8 cellular contexts compared by ENCODE assay signal in genomic region chr11:34250732-34251639, GRCh38.
DNase-seq lines count a peak whose midpoint lies in the region; ATAC-seq, FAIRE-seq and TF ChIP-seq lines count a peak whose summit lies in the region.

No MANE protein-coding gene starts in this region.

- no peaks in the 10 kb centered on the region for H3K27me3 ChIP-seq in brain microvascular endothelial cell (replicated peaks)

- peak overlapping the region; percentile 29 for H3K27ac ChIP-seq in brain microvascular endothelial cell

- WGBS in lower leg skin, 2 donors = 20 to 21% methylated on average over 10 to 11 of the region's 11 CpGs

- in situ Hi-C loops in brain microvascular endothelial cell (cut with HindIII; ENCODE audit: low pct_ligation_motif_present, low sequenced_read_pairs) = no loop called here

- DNase-seq in CD1c-positive myeloid dendritic cell (ENCODE audit: extremely low spot score) = peak; percentile 94
- DNase-seq in HTR-8/SVneo (ENCODE audit: insufficient read length, low spot score) = peak; percentile 87
- DNase-seq in UCSD-AML1 (lab: John Stamatoyannopoulos, UW; ENCODE audit: unreplicated experiment) = peak; percentile 39
- peak; percentile 29 for DNase-seq in brain microvascular endothelial cell
- DNase-seq in lower leg skin (ENCODE audit: low spot score in 2 of 2) = peak; percentile 68 to 89
- peak; percentile 63 for DNase-seq in stimulated activated CD8-positive, alpha-beta memory T cell treated with anti-CD3 and anti-CD28 coated beads, Interleukin-12 subunit alpha, Interleukin-12 subunit beta, amount 100 ng/mL, for 1 hour (ENCODE audit: low read depth)
- no peak for DNase-seq in NCI-H446 (lab: John Stamatoyannopoulos, UW)

- peak; percentile 61 for ATAC-seq in GM21423 (IDR thresholded peaks at IDR 0.05; ENCODE audit: unreplicated experiment)

- no peak for TF ChIP-seq POLR2A in lower leg skin (IDR thresholded peaks at IDR 0.05)

- no peak for TF ChIP-seq CTCF in brain microvascular endothelial cell (IDR thresholded peaks at IDR 0.05; ENCODE audit: low read depth, low read length, missing control alignments)
- TF ChIP-seq CTCF in lower leg skin (IDR thresholded peaks at IDR 0.05) = no peak

- FAIRE-seq in HTR-8/SVneo (lab: Jason Lieb, UNC) = peak; percentile 4

- H3K4me3 ChIP-seq in brain microvascular endothelial cell (ENCODE audit: low read depth, low read length) = peak overlapping the region; percentile 51
- no peak overlapping the region for H3K4me3 ChIP-seq in lower leg skin (ENCODE audit: low read depth, poor library complexity, severe bottlenecking)

- intact Hi-C loops in lower leg skin (cut with DNase I; ENCODE audit: low total_unique reads) = no loop called here

- H3K36me3 ChIP-seq in brain microvascular endothelial cell (replicated peaks) = no peaks in the 10 kb centered on the region

Comparison
In these comparisons a context has a peak if more than half of its experiments do, and no peak if none do; other contexts are left out.
1. DNase-seq: peak in CD1c-positive myeloid dendritic cell (single experiment), HTR-8/SVneo (single experiment), UCSD-AML1 (single experiment), brain microvascular endothelial cell (single experiment), lower leg skin (2 of 2) and stimulated activated CD8-positive, alpha-beta memory T cell treated with anti-CD3 and anti-CD28 coated beads, Interleukin-12 subunit alpha, Interleukin-12 subunit beta, amount 100 ng/mL, for 1 hour (single experiment); none in NCI-H446 (0 of 2).